Comparison of ENCODE assay signal across 22 cellular contexts in the genomic region with DNA sequence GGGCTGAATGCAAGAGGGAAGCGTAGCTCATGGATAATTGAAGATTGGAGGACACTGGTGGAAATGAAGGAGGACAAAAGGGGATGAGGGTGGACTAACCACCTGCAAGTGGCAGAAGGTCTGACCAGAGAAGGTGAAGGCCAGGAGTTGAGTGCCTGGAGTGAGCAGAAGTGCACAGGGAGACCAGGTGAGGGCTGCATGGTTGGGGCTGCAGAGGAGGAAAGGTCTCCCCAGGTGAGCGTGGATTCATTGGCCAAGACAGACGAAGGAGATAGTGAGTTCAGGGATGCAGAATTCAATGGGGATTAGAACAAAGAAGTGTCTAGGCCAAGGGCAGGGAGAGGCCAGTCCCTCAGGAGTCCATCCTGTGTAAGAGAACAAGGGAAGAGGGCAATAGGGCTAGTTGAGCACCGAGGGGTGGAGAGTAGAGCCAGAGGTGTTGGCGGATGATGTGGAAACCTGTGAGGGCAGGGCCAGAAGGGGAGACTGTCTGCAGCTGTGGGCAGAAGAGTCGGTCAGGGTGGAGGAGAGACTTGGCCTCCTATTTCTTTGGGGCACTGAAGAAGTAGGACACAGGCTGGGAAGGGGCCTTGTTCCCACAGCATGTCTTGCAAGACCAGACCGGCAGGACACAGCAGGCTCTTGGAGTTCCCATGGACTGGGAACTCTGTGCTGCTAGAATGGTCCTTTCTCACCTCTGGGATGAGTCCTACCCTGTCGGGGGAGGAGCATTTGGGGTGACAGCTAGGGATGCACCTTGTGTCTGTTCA. TPM values are rescaled to one million over a fixed set of nuclear protein-coding genes. Genes with fewer than 3 reads are reported as not detected.
DNase-seq lines count a peak whose midpoint lies in the region; ATAC-seq and TF ChIP-seq lines count a peak whose summit lies in the region.
"Had no signal": no experiment of that assay in that cellular context is flagged by ENCODE, and none has a peak within 500 bp of the region (broad histone marks: within the 10 kb centered on the region; RNA-seq: fewer than 3 reads in every experiment).

No MANE protein-coding gene starts in this region.

- H3K4me3 Mint-ChIP-seq in chondrocyte (ENCODE audit: unreplicated experiment) = no peak overlapping the region
- peak overlapping the region; percentile 63 for H3K4me3 Mint-ChIP-seq in type B pancreatic cell
- H3K4me3 Mint-ChIP-seq: activated CD4-positive, alpha-beta T cell treated with anti-CD3 and anti-CD28 coated beads for 36 hours; GM23338; stimulated activated effector memory CD8-positive, alpha-beta T cell treated with anti-CD3 and anti-CD28 coated beads, Interleukin-12 subunit alpha, Interleukin-12 subunit beta, amount 100 ng/mL, for 72 hours had no signal

- H3K27me3 ChIP-seq in lower lobe of right lung (ENCODE audit: low read depth) = peaks cover 5% of the 10 kb centered on the region
- H3K27me3 ChIP-seq: heart left ventricle, thyroid gland had no signal

- no peaks in the 10 kb centered on the region for H3K9me3 ChIP-seq in lower lobe of right lung
- H3K9me3 ChIP-seq: heart left ventricle, thyroid gland had no signal

- DNase-seq in activated CD8-positive, alpha-beta memory T cell treated with anti-CD3 and anti-CD28 coated beads, Interleukin-2, amount 50 U/mL, for 4 hours = peak; percentile 7
- no peak for DNase-seq in activated CD8-positive, alpha-beta memory T cell treated with anti-CD3 and anti-CD28 coated beads for 24 hours
- DNase-seq in chondrocyte (ENCODE audit: low spot score) (peak; percentile 54), lower lobe of right lung (peak; percentile 9), type B pancreatic cell (ENCODE audit: extremely low spot score, unreplicated experiment) (no peak), NCI-H82 treated with DMSO at 0.1 percent for 48 hours (lab: John Stamatoyannopoulos, UW; ENCODE audit: unreplicated experiment) (no peak)
- DNase-seq: activated CD4-positive, alpha-beta T cell treated with anti-CD3 and anti-CD28 coated beads for 36 hours; activated naive CD4-positive, alpha-beta T cell treated with Interleukin-2 at 50 U/mL for 16 hours; cerebellar nuclear complex; DMS79; left ventricle myocardium superior; MM.1S; NCI-H146; NCI-H69; SHP77; thyroid gland had no signal

- H3K27me3 Mint-ChIP-seq in chondrocyte (ENCODE audit: low read depth) (peaks cover 51% of the 10 kb centered on the region), type B pancreatic cell (peaks cover 11% of the 10 kb centered on the region)
- H3K27me3 Mint-ChIP-seq: activated CD4-positive, alpha-beta T cell treated with anti-CD3 and anti-CD28 coated beads for 36 hours had no signal

- ATAC-seq in lower lobe of right lung = no peak
- ATAC-seq in HG02798 (IDR thresholded peaks at IDR 0.05; ENCODE audit: poor library complexity, unreplicated experiment) = no peak
- ATAC-seq in GM21786 (IDR thresholded peaks at IDR 0.05; ENCODE audit: unreplicated experiment) = no peak
- ATAC-seq: activated CD4-positive, alpha-beta T cell treated with anti-CD3 and anti-CD28 coated beads for 36 hours; GM12878; GM23338; left ventricle myocardium superior; stimulated activated effector memory CD8-positive, alpha-beta T cell treated with anti-CD3 and anti-CD28 coated beads, Interleukin-12 subunit alpha, Interleukin-12 subunit beta, amount 100 ng/mL, for 72 hours had no signal

- no peaks in the 10 kb centered on the region for H3K36me3 ChIP-seq in lower lobe of right lung
- H3K36me3 ChIP-seq: heart left ventricle, thyroid gland had no signal

- H3K4me1 ChIP-seq in lower lobe of right lung = no peaks in the 10 kb centered on the region
- H3K4me1 ChIP-seq: heart left ventricle had no signal

- H3K9me3 Mint-ChIP-seq in chondrocyte (ENCODE audit: low read depth) (no peaks in the 10 kb centered on the region), type B pancreatic cell (no peaks in the 10 kb centered on the region)
- H3K9me3 Mint-ChIP-seq: GM23338; stimulated activated effector memory CD8-positive, alpha-beta T cell treated with anti-CD3 and anti-CD28 coated beads, Interleukin-12 subunit alpha, Interleukin-12 subunit beta, amount 100 ng/mL, for 72 hours had no signal

- H3K27ac Mint-ChIP-seq in chondrocyte (ENCODE audit: unreplicated experiment) (no peak overlapping the region), type B pancreatic cell (peak overlapping the region; percentile 71)
- H3K27ac Mint-ChIP-seq: activated CD4-positive, alpha-beta T cell treated with anti-CD3 and anti-CD28 coated beads for 36 hours; GM23338; stimulated activated effector memory CD8-positive, alpha-beta T cell treated with anti-CD3 and anti-CD28 coated beads, Interleukin-12 subunit alpha, Interleukin-12 subunit beta, amount 100 ng/mL, for 72 hours had no signal

- H3K4me3 ChIP-seq in lower lobe of right lung = no peak overlapping the region
- H3K4me3 ChIP-seq: GM12878, GM23338, heart left ventricle, thyroid gland had no signal

- TF ChIP-seq CTCF in chondrocyte (IDR thresholded peaks at IDR 0.05) (no peak), lower lobe of right lung (IDR thresholded peaks at IDR 0.05) (no peak), type B pancreatic cell (conservative IDR thresholded peaks at IDR 0.05) (no peak)

- intact Hi-C loops in lower lobe of right lung (cut with DNase I) = no loop called here

- H3K4me1 Mint-ChIP-seq in chondrocyte (ENCODE audit: low read depth) (no peaks in the 10 kb centered on the region), type B pancreatic cell (ENCODE audit: unreplicated experiment) (peaks cover 7% of the 10 kb centered on the region)
- H3K4me1 Mint-ChIP-seq: activated CD4-positive, alpha-beta T cell treated with anti-CD3 and anti-CD28 coated beads for 36 hours; GM23338; stimulated activated effector memory CD8-positive, alpha-beta T cell treated with anti-CD3 and anti-CD28 coated beads, Interleukin-12 subunit alpha, Interleukin-12 subunit beta, amount 100 ng/mL, for 72 hours had no signal

- H3K36me3 Mint-ChIP-seq in chondrocyte (ENCODE audit: low read depth) (no peaks in the 10 kb centered on the region), type B pancreatic cell (peaks cover 10% of the 10 kb centered on the region)
- H3K36me3 Mint-ChIP-seq: stimulated activated effector memory CD8-positive, alpha-beta T cell treated with anti-CD3 and anti-CD28 coated beads, Interleukin-12 subunit alpha, Interleukin-12 subunit beta, amount 100 ng/mL, for 72 hours had no signal

- H3K27ac ChIP-seq in lower lobe of right lung = no peak overlapping the region
- H3K27ac ChIP-seq: heart left ventricle, thyroid gland had no signal

RNA-seq across cellular contexts. Expression of gene TRIM29, which starts 6.7 kb away (rescaled TPM):
- not detected in 3 replicates for total RNA-seq in chondrocyte
- total RNA-seq in lower lobe of right lung = 8.3 TPM
- total RNA-seq in type B pancreatic cell (ENCODE audit: low replicate concordance) = 56.7 and 207 TPM in 2 replicates
- total RNA-seq: activated CD4-positive, alpha-beta T cell treated with anti-CD3 and anti-CD28 coated beads for 36 hours; GM12878 had no signal

Comparison
In these comparisons a context has a peak if more than half of its experiments do, and no peak if none do; other contexts are left out.
1. DNase-seq: peak in activated CD8-positive, alpha-beta memory T cell treated with anti-CD3 and anti-CD28 coated beads, Interleukin-2, amount 50 U/mL, for 4 hours (single experiment), chondrocyte (single experiment) and lower lobe of right lung (single experiment); none in activated CD8-positive, alpha-beta memory T cell treated with anti-CD3 and anti-CD28 coated beads for 24 hours (single experiment), type B pancreatic cell (single experiment) and NCI-H82 treated with DMSO at 0.1 percent for 48 hours (single experiment).